In genomic region chrX:40647307-40648197, GRCh38 we compare ENCODE assay signal across 8 cellular contexts. TPM values are rescaled to one million over a fixed set of nuclear protein-coding genes. Genes with fewer than 3 reads are reported as not detected.
DNase-seq lines count a peak whose midpoint lies in the region; ATAC-seq and TF ChIP-seq lines count a peak whose summit lies in the region.

Gene CXorf38, minus strand, starts transcription at chrX:40647561. Its CDS starts 41 bp downstream, at chrX:40647520.

- H3F3A ChIP-seq in GM23338 (replicated peaks; ENCODE audit: low read depth), result 0 out of 2 replicates have a peak, but pooled peaks cover 10% of the 10 kb centered on the region

- no peaks in the 10 kb centered on the region for H4K20me1 ChIP-seq in GM23338 (replicated peaks; ENCODE audit: insufficient read depth)

- POLR2A ChIA-PET in naive thymus-derived CD8-positive, alpha-beta T cell (lab: Charles Lee), result interaction anchor here (0.6 to 2.1 kb wide), 2 partner anchors 88 to 103 kb away, joined by 3 to 12 read pairs; partner anchors contain the start of gene MED14

- intact Hi-C loops in activated T-helper 1 cell treated with anti-CD3 and anti-CD28 coated beads, Interleukin-12 subunit alpha, Interleukin-12 subunit beta, Interleukin-2, Interleukin-4 antibody, amounts not matched to agents 30 ng/mL and 10 ng/mL and 1 ng/mL, durations not matched to agents 14 hours and 24 hours and 36 hours (cut with micrococcal nuclease), result loop anchor here (1.0 to 5.0 kb wide), 4 partner anchors 67 to 690 kb away; partner anchors contain the start of genes ATP6AP2, MED14 and USP9X

- peaks cover 11% of the 10 kb centered on the region for H3K36me3 Mint-ChIP-seq in GM23338 (ENCODE audit: low read depth)
- H3K36me3 Mint-ChIP-seq in activated T-helper 1 cell treated with anti-CD3 and anti-CD28 coated beads, Interleukin-12 subunit alpha, Interleukin-12 subunit beta, Interleukin-2, Interleukin-4 antibody, amounts not matched to agents 30 ng/mL and 10 ng/mL and 1 ng/mL, durations not matched to agents 14 hours and 24 hours and 36 hours (ENCODE audit: low read depth), result peaks cover 12% of the 10 kb centered on the region
- peaks cover 0 to 12% (median 5%) of the 10 kb centered on the region in 3 donors for H3K36me3 Mint-ChIP-seq in naive thymus-derived CD8-positive, alpha-beta T cell

- H2AFZ ChIP-seq in GM23338, result no peak within 1 kb of the TSS

- peak; percentile 88 for DNase-seq in EH (ENCODE audit: low read depth)
- DNase-seq in GM23338 (ENCODE audit: low spot score), result peak; percentile 88
- peak; percentile 82 for DNase-seq in LHCN-M2 (ENCODE audit: low read depth)
- DNase-seq in RPMI7951 (ENCODE audit: low read depth), result peak; percentile 87
- peak; percentile 85 for DNase-seq in activated T-helper 1 cell treated with anti-CD3 and anti-CD28 coated beads, Interleukin-12 subunit alpha, Interleukin-12 subunit beta, Interleukin-2, Interleukin-4 antibody, amounts not matched to agents 30 ng/mL and 10 ng/mL and 1 ng/mL, durations not matched to agents 14 hours and 24 hours and 36 hours (ENCODE audit: low spot score)
- DNase-seq in fibroblast of gingiva (ENCODE audit: low read depth), result peak; percentile 81
- peak; percentile 87 to 98 (median 92) for DNase-seq in naive thymus-derived CD8-positive, alpha-beta T cell
- DNase-seq in stimulated activated naive CD4-positive, alpha-beta T cell (lab: John Stamatoyannopoulos, UW), result peak; percentile 87 to 97 (median 93)

- H3K27ac Mint-ChIP-seq in GM23338, result peak within 1 kb of the TSS; percentile 96
- H3K27ac Mint-ChIP-seq in activated T-helper 1 cell treated with anti-CD3 and anti-CD28 coated beads, Interleukin-12 subunit alpha, Interleukin-12 subunit beta, Interleukin-2, Interleukin-4 antibody, amounts not matched to agents 30 ng/mL and 10 ng/mL and 1 ng/mL, durations not matched to agents 14 hours and 24 hours and 36 hours, result peak within 1 kb of the TSS; percentile 94
- peak within 1 kb of the TSS; percentile 95 to 98 (median 96) for H3K27ac Mint-ChIP-seq in naive thymus-derived CD8-positive, alpha-beta T cell

- H3K27me3 Mint-ChIP-seq in GM23338 (ENCODE audit: insufficient read depth, low read depth, poor library complexity), result peaks cover 7% of the 10 kb centered on the region
- no peaks in the 10 kb centered on the region for H3K27me3 Mint-ChIP-seq in activated T-helper 1 cell treated with anti-CD3 and anti-CD28 coated beads, Interleukin-12 subunit alpha, Interleukin-12 subunit beta, Interleukin-2, Interleukin-4 antibody, amounts not matched to agents 30 ng/mL and 10 ng/mL and 1 ng/mL, durations not matched to agents 14 hours and 24 hours and 36 hours (ENCODE audit: insufficient read depth)
- no peaks in the 10 kb centered on the region for H3K27me3 Mint-ChIP-seq in naive thymus-derived CD8-positive, alpha-beta T cell

- peak within 1 kb of the TSS; percentile 71 for H3K4me3 ChIP-seq in GM23338

- H3K36me3 ChIP-seq in GM23338 (ENCODE audit: insufficient read depth), result 0 out of 2 replicates have a peak, but pooled peaks cover 6% of the 10 kb centered on the region

- peak; percentile 75 for ATAC-seq in GM23338
- ATAC-seq in naive thymus-derived CD8-positive, alpha-beta T cell, result peak; percentile 75 to 77

- H3K4me1 Mint-ChIP-seq in GM23338, result peaks cover 14% of the 10 kb centered on the region
- peaks cover 28% of the 10 kb centered on the region for H3K4me1 Mint-ChIP-seq in activated T-helper 1 cell treated with anti-CD3 and anti-CD28 coated beads, Interleukin-12 subunit alpha, Interleukin-12 subunit beta, Interleukin-2, Interleukin-4 antibody, amounts not matched to agents 30 ng/mL and 10 ng/mL and 1 ng/mL, durations not matched to agents 14 hours and 24 hours and 36 hours (ENCODE audit: low read depth)
- H3K4me1 Mint-ChIP-seq in naive thymus-derived CD8-positive, alpha-beta T cell, result peaks cover 21 to 37% (median 31%) of the 10 kb centered on the region in 4 donors

- peak within 1 kb of the TSS; percentile 92 for H3K4me3 Mint-ChIP-seq in GM23338
- peak within 1 kb of the TSS; percentile 97 for H3K4me3 Mint-ChIP-seq in activated T-helper 1 cell treated with anti-CD3 and anti-CD28 coated beads, Interleukin-12 subunit alpha, Interleukin-12 subunit beta, Interleukin-2, Interleukin-4 antibody, amounts not matched to agents 30 ng/mL and 10 ng/mL and 1 ng/mL, durations not matched to agents 14 hours and 24 hours and 36 hours
- peak within 1 kb of the TSS; percentile 92 to 99 (median 96) for H3K4me3 Mint-ChIP-seq in naive thymus-derived CD8-positive, alpha-beta T cell

- H3K9me3 Mint-ChIP-seq in GM23338, result peaks cover 2% of the 10 kb centered on the region; the same call in 2 of the 3 replicates
- no peaks in the 10 kb centered on the region for H3K9me3 Mint-ChIP-seq in activated T-helper 1 cell treated with anti-CD3 and anti-CD28 coated beads, Interleukin-12 subunit alpha, Interleukin-12 subunit beta, Interleukin-2, Interleukin-4 antibody, amounts not matched to agents 30 ng/mL and 10 ng/mL and 1 ng/mL, durations not matched to agents 14 hours and 24 hours and 36 hours
- H3K9me3 Mint-ChIP-seq in naive thymus-derived CD8-positive, alpha-beta T cell, result no peaks in the 10 kb centered on the region

- H3K79me2 ChIP-seq in GM23338 (replicated peaks; ENCODE audit: insufficient read depth), result peaks cover 18% of the 10 kb centered on the region

- no peaks in the 10 kb centered on the region for H3K9me2 ChIP-seq in GM23338 (ENCODE audit: insufficient read depth)

- no peaks in the 10 kb centered on the region for H3K4me1 ChIP-seq in GM23338 (ENCODE audit: insufficient read depth)

- no peaks in the 10 kb centered on the region for H3K27me3 ChIP-seq in GM23338 (ENCODE audit: insufficient read depth)

- H3K4me2 ChIP-seq in GM23338, result peak within 1 kb of the TSS; percentile 77

- peak within 1 kb of the TSS; percentile 88 for H3K27ac ChIP-seq in GM23338 (ENCODE audit: low read depth)

- TF ChIP-seq CTCF in GM23338 (conservative IDR thresholded peaks at IDR 0.05; ENCODE audit: low read depth in 2 of 2), result peak; percentile 48 to 50

TF ChIP-seq in GM23338, 12 proteins besides CTCF, POLR2A, EP300 and RAD21:
- TF ChIP-seq POLR2AphosphoS5 (IDR thresholded peaks at IDR 0.05; ENCODE audit: low read depth), result peak; percentile 72
- TF ChIP-seq ETS1 (IDR thresholded peaks at IDR 0.05), result no peak
- no peak for TF ChIP-seq EZH2 (IDR thresholded peaks at IDR 0.05; ENCODE audit: low read depth, unreplicated experiment)
- peak; percentile 71 for TF ChIP-seq CREB1 (CRISPR knock-in tag; IDR thresholded peaks at IDR 0.05; ENCODE audit: low read depth)
- TF ChIP-seq ZNF114 (CRISPR knock-in tag; IDR thresholded peaks at IDR 0.05), result no peak

RNA-seq across cellular contexts. Expression of gene CXorf38, which starts in this region (rescaled TPM):
- 8.8 and 15.3 TPM in 2 replicates for total RNA-seq in GM23338 (2014; rRNA removed; shearing (Covaris generic))
- polyA plus RNA-seq in GM23338 (2016; fragmentation: Nextera tagmentation; extraction: Ambion mirVana), result 5.2 and 6.5 TPM in 2 replicates
- 22.6 and 22.9 TPM in 2 replicates for total RNA-seq in LHCN-M2 (2014; rRNA removed)
- 9.5 TPM for polyA plus RNA-seq in LHCN-M2 (2012)
- total RNA-seq in RPMI7951 (2014; rRNA removed; shearing (Covaris generic)), result 18.9 and 25.5 TPM in 2 replicates
- total RNA-seq in activated T-helper 1 cell treated with anti-CD3 and anti-CD28 coated beads, Interleukin-12 subunit alpha, Interleukin-12 subunit beta, Interleukin-2, Interleukin-4 antibody, amounts not matched to agents 30 ng/mL and 10 ng/mL and 1 ng/mL, durations not matched to agents 14 hours and 24 hours and 36 hours, result 15.7 and 16.9 TPM in 2 replicates
- total RNA-seq in naive thymus-derived CD8-positive, alpha-beta T cell, result 10 to 100 TPM; 27.3 to 27.4 TPM
- 10 to 100 TPM; 36.6 to 45.2 (median 37.2) TPM for polyA plus RNA-seq in naive thymus-derived CD8-positive, alpha-beta T cell

Comparison
In these comparisons a context has a peak if more than half of its experiments do, and no peak if none do; other contexts are left out.
1. Peak in every context shown above with its lines: DNase-seq, ATAC-seq, H3K4me3 ChIP-seq and H3K27ac ChIP-seq.